25 cellular contexts compared by ENCODE assay signal in genomic region chr2:95014126-95014708, GRCh38.
"Had no signal": no experiment of that assay in that cellular context is flagged by ENCODE, and none has a peak within 500 bp of the region (broad histone marks: within the 10 kb centered on the region; RNA-seq: fewer than 3 reads in every experiment).

No MANE protein-coding gene starts in this region.

- H3K4me1 ChIP-seq: adrenal gland, colonic mucosa, gastrocnemius medialis, heart left ventricle, suprapubic skin, transverse colon, vagina had no signal

- H3K27ac ChIP-seq: adrenal gland, colonic mucosa, esophagus squamous epithelium, gastrocnemius medialis, heart left ventricle, neutrophil, ovary, suprapubic skin, transverse colon, vagina, WERI-Rb-1 had no signal

- H3K36me3 ChIP-seq: adrenal gland, colonic mucosa, esophagus squamous epithelium, gastrocnemius medialis, heart left ventricle, neutrophil, ovary, suprapubic skin, transverse colon, vagina, WERI-Rb-1 had no signal

- H3K27me3 ChIP-seq: adrenal gland, colonic mucosa, gastrocnemius medialis, neutrophil, ovary, transverse colon, vagina had no signal

- H3K36me3 Mint-ChIP-seq: activated naive CD8-positive, alpha-beta T cell; naive B cell had no signal

- H3K4me3 ChIP-seq: adrenal gland, colonic mucosa, esophagus squamous epithelium, gastrocnemius medialis, heart left ventricle, ovary, suprapubic skin, transverse colon, vagina had no signal

- H3K9me3 ChIP-seq: adrenal gland, colonic mucosa, esophagus squamous epithelium, gastrocnemius medialis, heart left ventricle, neutrophil, ovary, suprapubic skin, transverse colon, vagina had no signal

- H3K27me3 Mint-ChIP-seq: activated naive CD8-positive, alpha-beta T cell; stimulated activated naive CD8-positive, alpha-beta T cell treated with anti-CD3 and anti-CD28 coated beads, Interleukin-15, Interleukin-2, amounts not matched to agents 100 ng/mL and 50 ng/mL, for 24 hours had no signal

- H3K27ac Mint-ChIP-seq: activated CD8-positive, alpha-beta T cell treated with anti-CD3 and anti-CD28 coated beads, Interleukin-2, amount 10 ng/mL, durations not matched to agents 7 days and 5 days; activated naive CD8-positive, alpha-beta T cell; stimulated activated naive CD8-positive, alpha-beta T cell treated with anti-CD3 and anti-CD28 coated beads, Interleukin-15, Interleukin-2, amounts not matched to agents 100 ng/mL and 50 ng/mL, for 24 hours; T-helper 2 cell treated with Interferon-gamma antibody and Interleukin-4, amounts not matched to agents 5 μg/mL and 100 μg/mL, for 36 hours had no signal

- H3K4me1 Mint-ChIP-seq: central memory CD8-positive, alpha-beta T cell; naive B cell had no signal

- H3K9me3 Mint-ChIP-seq: central memory CD8-positive, alpha-beta T cell; naive B cell; stimulated activated naive CD8-positive, alpha-beta T cell treated with anti-CD3 and anti-CD28 coated beads, Interleukin-15, Interleukin-2, amounts not matched to agents 100 ng/mL and 50 ng/mL, for 24 hours; T-helper 2 cell treated with Interferon-gamma antibody and Interleukin-4, amounts not matched to agents 5 μg/mL and 100 μg/mL, for 36 hours had no signal

- H3K4me3 Mint-ChIP-seq: activated CD8-positive, alpha-beta T cell treated with anti-CD3 and anti-CD28 coated beads, Interleukin-2, amount 10 ng/mL, durations not matched to agents 7 days and 5 days; activated naive CD8-positive, alpha-beta T cell; central memory CD8-positive, alpha-beta T cell; stimulated activated naive CD8-positive, alpha-beta T cell treated with anti-CD3 and anti-CD28 coated beads, Interleukin-15, Interleukin-2, amounts not matched to agents 100 ng/mL and 50 ng/mL, for 24 hours; T-helper 2 cell treated with Interferon-gamma antibody and Interleukin-4, amounts not matched to agents 5 μg/mL and 100 μg/mL, for 36 hours had no signal

- DNase-seq: activated CD4-positive, alpha-beta T cell treated with anti-CD3 and anti-CD28 coated beads, Interleukin-2, amount 50 U/mL, for 1 hour; activated CD4-positive, CD25-positive, alpha-beta regulatory T cell treated with anti-CD3 and anti-CD28 coated beads, Interleukin-2, amount 50 U/mL, for 72 hours; activated CD8-positive, alpha-beta T cell treated with anti-CD3 and anti-CD28 coated beads, Interleukin-2, amount 10 ng/mL, durations not matched to agents 7 days and 5 days; activated naive CD4-positive, alpha-beta T cell; adrenal gland; colonic mucosa; esophagus squamous epithelium; gastrocnemius medialis; heart left ventricle; islet precursor cell; left colon; mesendoderm; naive B cell; ovary; right cardiac atrium; stimulated activated CD4-positive, alpha-beta T cell treated with anti-CD3 and anti-CD28 coated beads, Interleukin-12 subunit alpha, Interleukin-12 subunit beta, amount 100 ng/mL, for 4 hours; transverse colon; WERI-Rb-1 had no signal
